In genomic region chr18:58659691-58660090, GRCh38 we compare ENCODE assay signal across 1 cellular context.
TF ChIP-seq lines count a peak whose summit lies in the region.

No MANE protein-coding gene starts in this region.

TF ChIP-seq in SK-N-SH, 30 proteins besides CTCF, POLR2A, EP300 and RAD21:
- no peak for TF ChIP-seq CHD2 (IDR thresholded peaks at IDR 0.05; ENCODE audit: low read length, partially characterized antibody)
- no peak for TF ChIP-seq MEF2A (IDR thresholded peaks at IDR 0.05; ENCODE audit: borderline replicate concordance, low read depth)
TF ChIP-seq in SK-N-SH: peak in this region for 0.
